ENCODE assay signal across 1 cellular context in the genomic region with DNA sequence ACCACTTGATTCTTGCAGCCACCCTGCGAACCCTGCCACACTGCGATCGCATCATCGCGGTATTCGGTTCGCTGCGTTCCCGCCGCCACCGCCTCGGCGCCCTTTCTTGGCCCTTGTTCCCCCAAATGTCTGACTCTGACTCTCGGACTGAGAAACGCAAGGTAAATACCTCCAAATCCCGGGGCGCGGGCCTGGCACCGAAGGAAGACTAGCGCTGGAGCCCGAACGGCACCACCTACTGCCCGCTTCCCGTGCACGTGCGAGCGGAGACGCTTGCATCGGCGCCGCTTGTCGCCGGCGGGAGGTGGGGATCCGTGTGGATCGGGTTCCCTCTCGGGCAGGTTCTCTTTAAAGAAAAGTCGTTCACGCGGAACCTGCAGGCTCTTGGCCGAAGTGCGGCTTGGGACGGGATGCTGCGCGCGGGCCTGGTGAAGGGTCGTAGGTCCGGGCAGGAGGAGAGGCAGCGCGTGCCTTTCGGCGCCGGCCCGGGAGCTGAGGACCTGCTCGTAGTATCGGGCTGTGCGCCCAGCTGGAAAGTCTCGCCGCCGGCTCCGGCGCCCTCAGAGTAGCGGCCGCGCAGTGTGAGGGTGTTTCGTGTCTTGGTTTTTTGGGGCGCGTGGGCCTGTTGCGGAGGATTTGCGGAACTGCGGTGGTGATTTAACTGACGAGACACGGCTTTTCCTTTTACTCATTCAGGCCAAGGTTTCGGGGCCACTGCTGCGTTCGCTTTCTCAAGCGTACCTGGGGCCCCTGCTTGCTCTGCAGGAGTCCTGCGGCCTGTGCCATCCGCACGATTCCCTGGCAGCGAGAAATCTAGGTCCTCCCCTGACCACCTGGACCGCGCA.
TF ChIP-seq lines count a peak whose summit lies in the region.

No MANE protein-coding gene starts in this region.

TF ChIP-seq in HepG2, 621 proteins besides CTCF, POLR2A, EP300 and RAD21 (continued from another document and continues in another):
- TF ChIP-seq, protein P1, sequence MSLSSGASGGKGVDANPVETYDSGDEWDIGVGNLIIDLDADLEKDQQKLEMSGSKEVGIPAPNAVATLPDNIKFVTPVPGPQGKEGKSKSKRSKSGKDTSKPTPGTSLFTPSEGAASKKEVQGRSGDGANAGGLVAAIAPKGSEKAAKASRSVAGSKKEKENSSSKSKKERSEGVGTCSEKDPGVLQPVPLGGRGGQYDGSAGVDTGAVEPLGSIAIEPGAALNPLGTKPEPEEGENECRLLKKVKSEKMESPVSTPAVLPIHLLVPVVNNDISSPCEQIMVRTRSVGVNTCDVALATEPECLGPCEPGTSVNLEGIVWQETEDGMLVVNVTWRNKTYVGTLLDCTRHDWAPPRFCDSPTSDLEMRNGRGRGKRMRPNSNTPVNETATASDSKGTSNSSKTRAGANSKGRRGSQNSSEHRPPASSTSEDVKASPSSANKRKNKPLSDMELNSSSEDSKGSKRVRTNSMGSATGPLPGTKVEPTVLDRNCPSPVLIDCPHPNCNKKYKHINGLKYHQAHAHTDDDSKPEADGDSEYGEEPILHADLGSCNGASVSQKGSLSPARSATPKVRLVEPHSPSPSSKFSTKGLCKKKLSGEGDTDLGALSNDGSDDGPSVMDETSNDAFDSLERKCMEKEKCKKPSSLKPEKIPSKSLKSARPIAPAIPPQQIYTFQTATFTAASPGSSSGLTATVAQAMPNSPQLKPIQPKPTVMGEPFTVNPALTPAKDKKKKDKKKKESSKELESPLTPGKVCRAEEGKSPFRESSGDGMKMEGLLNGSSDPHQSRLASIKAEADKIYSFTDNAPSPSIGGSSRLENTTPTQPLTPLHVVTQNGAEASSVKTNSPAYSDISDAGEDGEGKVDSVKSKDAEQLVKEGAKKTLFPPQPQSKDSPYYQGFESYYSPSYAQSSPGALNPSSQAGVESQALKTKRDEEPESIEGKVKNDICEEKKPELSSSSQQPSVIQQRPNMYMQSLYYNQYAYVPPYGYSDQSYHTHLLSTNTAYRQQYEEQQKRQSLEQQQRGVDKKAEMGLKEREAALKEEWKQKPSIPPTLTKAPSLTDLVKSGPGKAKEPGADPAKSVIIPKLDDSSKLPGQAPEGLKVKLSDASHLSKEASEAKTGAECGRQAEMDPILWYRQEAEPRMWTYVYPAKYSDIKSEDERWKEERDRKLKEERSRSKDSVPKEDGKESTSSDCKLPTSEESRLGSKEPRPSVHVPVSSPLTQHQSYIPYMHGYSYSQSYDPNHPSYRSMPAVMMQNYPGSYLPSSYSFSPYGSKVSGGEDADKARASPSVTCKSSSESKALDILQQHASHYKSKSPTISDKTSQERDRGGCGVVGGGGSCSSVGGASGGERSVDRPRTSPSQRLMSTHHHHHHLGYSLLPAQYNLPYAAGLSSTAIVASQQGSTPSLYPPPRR (CRISPR knock-in tag; IDR thresholded peaks at IDR 0.05; ENCODE audit: borderline replicate concordance) = peak; percentile 43; the same call in 1 of the 2 replicates
- peak; percentile 2; the same call in 1 of the 2 replicates for TF ChIP-seq ZSCAN31 (CRISPR knock-in tag; IDR thresholded peaks at IDR 0.05; ENCODE audit: low read depth)
- TF ChIP-seq, protein P2, sequence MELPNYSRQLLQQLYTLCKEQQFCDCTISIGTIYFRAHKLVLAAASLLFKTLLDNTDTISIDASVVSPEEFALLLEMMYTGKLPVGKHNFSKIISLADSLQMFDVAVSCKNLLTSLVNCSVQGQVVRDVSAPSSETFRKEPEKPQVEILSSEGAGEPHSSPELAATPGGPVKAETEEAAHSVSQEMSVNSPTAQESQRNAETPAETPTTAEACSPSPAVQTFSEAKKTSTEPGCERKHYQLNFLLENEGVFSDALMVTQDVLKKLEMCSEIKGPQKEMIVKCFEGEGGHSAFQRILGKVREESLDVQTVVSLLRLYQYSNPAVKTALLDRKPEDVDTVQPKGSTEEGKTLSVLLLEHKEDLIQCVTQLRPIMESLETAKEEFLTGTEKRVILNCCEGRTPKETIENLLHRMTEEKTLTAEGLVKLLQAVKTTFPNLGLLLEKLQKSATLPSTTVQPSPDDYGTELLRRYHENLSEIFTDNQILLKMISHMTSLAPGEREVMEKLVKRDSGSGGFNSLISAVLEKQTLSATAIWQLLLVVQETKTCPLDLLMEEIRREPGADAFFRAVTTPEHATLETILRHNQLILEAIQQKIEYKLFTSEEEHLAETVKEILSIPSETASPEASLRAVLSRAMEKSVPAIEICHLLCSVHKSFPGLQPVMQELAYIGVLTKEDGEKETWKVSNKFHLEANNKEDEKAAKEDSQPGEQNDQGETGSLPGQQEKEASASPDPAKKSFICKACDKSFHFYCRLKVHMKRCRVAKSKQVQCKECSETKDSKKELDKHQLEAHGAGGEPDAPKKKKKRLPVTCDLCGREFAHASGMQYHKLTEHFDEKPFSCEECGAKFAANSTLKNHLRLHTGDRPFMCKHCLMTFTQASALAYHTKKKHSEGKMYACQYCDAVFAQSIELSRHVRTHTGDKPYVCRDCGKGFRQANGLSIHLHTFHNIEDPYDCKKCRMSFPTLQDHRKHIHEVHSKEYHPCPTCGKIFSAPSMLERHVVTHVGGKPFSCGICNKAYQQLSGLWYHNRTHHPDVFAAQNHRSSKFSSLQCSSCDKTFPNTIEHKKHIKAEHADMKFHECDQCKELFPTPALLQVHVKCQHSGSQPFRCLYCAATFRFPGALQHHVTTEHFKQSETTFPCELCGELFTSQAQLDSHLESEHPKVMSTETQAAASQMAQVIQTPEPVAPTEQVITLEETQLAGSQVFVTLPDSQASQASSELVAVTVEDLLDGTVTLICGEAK (IDR thresholded peaks at IDR 0.05) = no peak
- TF ChIP-seq, protein P2 (CRISPR knock-in tag; IDR thresholded peaks at IDR 0.05) = peak; percentile 47; the same call in 1 of the 2 replicates
- TF ChIP-seq ZNF598 (CRISPR knock-in tag; IDR thresholded peaks at IDR 0.05; ENCODE audit: borderline replicate concordance) = 0 out of 2 replicates have a peak, but pooled peaks have one; percentile 55
- no peak for TF ChIP-seq SYNCRIP (IDR thresholded peaks at IDR 0.05; ENCODE audit: insufficient read depth, low read depth, low read length)
- TF ChIP-seq ZNF296 (CRISPR knock-in tag; conservative IDR thresholded peaks at IDR 0.05) = peak; percentile 89
- TF ChIP-seq NR1H2 (CRISPR knock-in tag; IDR thresholded peaks at IDR 0.05; ENCODE audit: borderline replicate concordance, low read depth) = 0 out of 2 replicates have a peak, but pooled peaks have one; percentile 23
- no peak for TF ChIP-seq ZSCAN25 (CRISPR knock-in tag; IDR thresholded peaks at IDR 0.05)
- TF ChIP-seq YY1 (IDR thresholded peaks at IDR 0.05; ENCODE audit: insufficient read depth, insufficient replicate concordance, low read depth, low read length) = no peak
- peak; percentile 16; the same call in 1 of the 2 replicates for TF ChIP-seq NAIF1 (CRISPR knock-in tag; IDR thresholded peaks at IDR 0.05; ENCODE audit: borderline replicate concordance)
- no peak for TF ChIP-seq ZNF282 (IDR thresholded peaks at IDR 0.05; ENCODE audit: partially characterized antibody)
- peak; percentile 29; the same call in 1 of the 2 replicates for TF ChIP-seq PHF21A (CRISPR knock-in tag; IDR thresholded peaks at IDR 0.05)
- TF ChIP-seq, protein P3, sequence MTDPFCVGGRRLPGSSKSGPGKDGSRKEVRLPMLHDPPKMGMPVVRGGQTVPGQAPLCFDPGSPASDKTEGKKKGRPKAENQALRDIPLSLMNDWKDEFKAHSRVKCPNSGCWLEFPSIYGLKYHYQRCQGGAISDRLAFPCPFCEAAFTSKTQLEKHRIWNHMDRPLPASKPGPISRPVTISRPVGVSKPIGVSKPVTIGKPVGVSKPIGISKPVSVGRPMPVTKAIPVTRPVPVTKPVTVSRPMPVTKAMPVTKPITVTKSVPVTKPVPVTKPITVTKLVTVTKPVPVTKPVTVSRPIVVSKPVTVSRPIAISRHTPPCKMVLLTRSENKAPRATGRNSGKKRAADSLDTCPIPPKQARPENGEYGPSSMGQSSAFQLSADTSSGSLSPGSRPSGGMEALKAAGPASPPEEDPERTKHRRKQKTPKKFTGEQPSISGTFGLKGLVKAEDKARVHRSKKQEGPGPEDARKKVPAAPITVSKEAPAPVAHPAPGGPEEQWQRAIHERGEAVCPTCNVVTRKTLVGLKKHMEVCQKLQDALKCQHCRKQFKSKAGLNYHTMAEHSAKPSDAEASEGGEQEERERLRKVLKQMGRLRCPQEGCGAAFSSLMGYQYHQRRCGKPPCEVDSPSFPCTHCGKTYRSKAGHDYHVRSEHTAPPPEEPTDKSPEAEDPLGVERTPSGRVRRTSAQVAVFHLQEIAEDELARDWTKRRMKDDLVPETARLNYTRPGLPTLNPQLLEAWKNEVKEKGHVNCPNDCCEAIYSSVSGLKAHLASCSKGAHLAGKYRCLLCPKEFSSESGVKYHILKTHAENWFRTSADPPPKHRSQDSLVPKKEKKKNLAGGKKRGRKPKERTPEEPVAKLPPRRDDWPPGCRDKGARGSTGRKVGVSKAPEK (CRISPR knock-in tag; IDR thresholded peaks at IDR 0.05; ENCODE audit: borderline replicate concordance) = no peak
- 0 out of 2 replicates have a peak, but pooled peaks have one; percentile 4 for TF ChIP-seq KDM3A (CRISPR knock-in tag; IDR thresholded peaks at IDR 0.05; ENCODE audit: low read depth)
- peak; percentile 77; the same call in 1 of the 2 replicates for TF ChIP-seq ZSCAN20 (CRISPR knock-in tag; IDR thresholded peaks at IDR 0.05; ENCODE audit: borderline replicate concordance)
- 0 out of 2 replicates have a peak, but pooled peaks have one; percentile 17 for TF ChIP-seq ZNF253 (CRISPR knock-in tag; IDR thresholded peaks at IDR 0.05; ENCODE audit: borderline replicate concordance)
- TF ChIP-seq ZNF781 (CRISPR knock-in tag; IDR thresholded peaks at IDR 0.05; ENCODE audit: borderline replicate concordance, not compliant biosample characterization) = peak; percentile 37
- peak; percentile 4; the same call in 1 of the 2 replicates for TF ChIP-seq HNF4A (CRISPR knock-in tag; IDR thresholded peaks at IDR 0.05)
- peak; percentile 84; the same call in 1 of the 2 replicates for TF ChIP-seq ZNF850 (CRISPR knock-in tag; conservative IDR thresholded peaks at IDR 0.05)
- TF ChIP-seq ZNF292 (CRISPR knock-in tag; IDR thresholded peaks at IDR 0.05; ENCODE audit: borderline replicate concordance, low read depth) = peak; percentile 50
- 0 out of 2 replicates have a peak, but pooled peaks have one; percentile 6 for TF ChIP-seq CBX5 (CRISPR knock-in tag; IDR thresholded peaks at IDR 0.05; ENCODE audit: borderline replicate concordance)
- peak; percentile 29; the same call in 1 of the 2 replicates for TF ChIP-seq MED1 (CRISPR knock-in tag; IDR thresholded peaks at IDR 0.05)
- TF ChIP-seq RBM39 (IDR thresholded peaks at IDR 0.05; ENCODE audit: low read depth, low read length, poor library complexity, severe bottlenecking) = peak; percentile 29
- peak; percentile 20; the same call in 1 of the 2 replicates for TF ChIP-seq ARID2 (CRISPR knock-in tag; IDR thresholded peaks at IDR 0.05; ENCODE audit: borderline replicate concordance)
- TF ChIP-seq PAX8 (CRISPR knock-in tag; IDR thresholded peaks at IDR 0.05; ENCODE audit: borderline replicate concordance) = peak; percentile 5; the same call in 1 of the 2 replicates
